10 cellular contexts compared by ENCODE assay signal in the genomic region with DNA sequence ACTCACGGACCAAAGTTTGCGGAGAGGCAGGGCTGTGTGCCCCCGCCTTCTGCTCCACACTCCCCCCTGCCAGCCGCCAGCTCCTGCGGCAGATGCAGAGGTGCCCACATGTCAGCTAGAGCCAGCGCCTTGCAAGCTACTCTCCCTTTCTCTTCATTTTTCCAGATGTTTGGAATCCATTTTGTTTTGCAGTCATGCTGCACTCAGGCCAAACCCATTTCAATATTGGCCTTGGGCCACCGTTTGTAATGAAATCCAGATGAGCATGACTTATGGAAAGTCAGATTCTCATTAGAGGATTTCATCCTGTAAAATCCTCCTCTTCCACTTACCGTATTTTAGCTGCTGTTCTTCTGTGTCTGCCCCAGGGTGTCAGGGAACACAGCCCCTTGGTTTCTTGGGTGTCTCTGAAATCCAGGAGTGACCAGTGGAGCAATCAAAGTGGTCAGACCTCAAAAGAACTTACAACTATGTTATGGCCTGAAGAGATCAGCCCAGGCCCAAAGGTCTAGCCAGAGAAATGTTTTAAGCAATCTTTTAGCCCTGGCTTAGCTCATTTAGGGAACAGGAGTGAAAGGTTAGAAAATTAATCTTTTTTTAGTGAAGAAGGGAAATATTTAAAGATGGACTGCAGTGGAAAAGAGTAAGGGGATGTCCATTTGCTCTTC.
DNase-seq lines count a peak whose midpoint lies in the region; ATAC-seq lines count a peak whose summit lies in the region.
"Had no signal": no experiment of that assay in that cellular context is flagged by ENCODE, and none has a peak within 500 bp of the region (broad histone marks: within the 10 kb centered on the region; RNA-seq: fewer than 3 reads in every experiment).

No MANE protein-coding gene starts in this region.

- peak overlapping the region; percentile 90 for H3K27ac ChIP-seq in skeletal muscle tissue (ENCODE audit: low read depth, low read length)

- H3K36me3 Mint-ChIP-seq in activated T-helper 1 cell treated with anti-CD3 and anti-CD28 coated beads, Interleukin-12 subunit alpha, Interleukin-12 subunit beta, Interleukin-2, Interleukin-4 antibody, amounts not matched to agents 30 ng/mL and 10 ng/mL and 1 ng/mL, durations not matched to agents 14 hours and 24 hours and 36 hours (ENCODE audit: low read depth): peaks cover 60% of the 10 kb centered on the region
- peaks cover 82% of the 10 kb centered on the region for H3K36me3 Mint-ChIP-seq in activated CD4-positive, alpha-beta T cell treated with anti-CD3 and anti-CD28 coated beads, Interleukin-2, amount 10 ng/mL, durations not matched to agents 7 days and 5 days (ENCODE audit: low read depth)

- peak overlapping the region; percentile 25 to 68 (median 48) for H3K9ac ChIP-seq in skeletal muscle tissue (ENCODE audit: low read depth in 1 of 3, low read length in 3 of 3)

- peak; percentile 91 for DNase-seq in EH (ENCODE audit: low read depth)
- DNase-seq in activated T-helper 1 cell treated with anti-CD3 and anti-CD28 coated beads, Interleukin-12 subunit alpha, Interleukin-12 subunit beta, Interleukin-2, Interleukin-4 antibody, amounts not matched to agents 30 ng/mL and 10 ng/mL and 1 ng/mL, durations not matched to agents 14 hours and 24 hours and 36 hours (ENCODE audit: low spot score): no peak
- peak; percentile 56 for DNase-seq in Right ventricle myocardium superior
- DNase-seq in DMS 273 treated with DMSO at 0.1 percent for 48 hours (lab: John Stamatoyannopoulos, UW): no peak
- no peak for DNase-seq in DMS114 treated with DMSO at 0.1 percent for 48 hours (lab: John Stamatoyannopoulos, UW; ENCODE audit: unreplicated experiment)
- DNase-seq in activated CD4-positive, alpha-beta T cell treated with anti-CD3 and anti-CD28 coated beads, Interleukin-2, amount 10 ng/mL, durations not matched to agents 7 days and 5 days: no peak
- DNase-seq: NCI-H1930 had no signal

- peaks cover 26 to 48% (median 45%) of the 10 kb centered on the region in 3 donors for H3K36me3 ChIP-seq in skeletal muscle tissue (ENCODE audit: control insufficient read depth in 3 of 3, insufficient read depth in 3 of 3, low read length in 3 of 3)

- H3K27me3 ChIP-seq in skeletal muscle tissue (ENCODE audit: control insufficient read depth in 3 of 3, insufficient read depth in 3 of 3, low read length in 3 of 3): no peaks in the 10 kb centered on the region

- ATAC-seq in Right ventricle myocardium superior (ENCODE audit: poor library complexity): peak; percentile 5
- ATAC-seq in HG02885 (IDR thresholded peaks at IDR 0.05; ENCODE audit: poor library complexity, unreplicated experiment): no peak

- H3K27ac Mint-ChIP-seq in activated T-helper 1 cell treated with anti-CD3 and anti-CD28 coated beads, Interleukin-12 subunit alpha, Interleukin-12 subunit beta, Interleukin-2, Interleukin-4 antibody, amounts not matched to agents 30 ng/mL and 10 ng/mL and 1 ng/mL, durations not matched to agents 14 hours and 24 hours and 36 hours: peak overlapping the region; percentile 73
- no peak overlapping the region for H3K27ac Mint-ChIP-seq in activated CD4-positive, alpha-beta T cell treated with anti-CD3 and anti-CD28 coated beads, Interleukin-2, amount 10 ng/mL, durations not matched to agents 7 days and 5 days
- H3K27ac Mint-ChIP-seq: T-helper 1 cell treated with Interleukin-12 subunit alpha and Interleukin-12 subunit beta and Interleukin-4 antibody, amounts not matched to agents 30 μg/mL and 1 μg/mL, for 36 hours had no signal

- H3K27me3 Mint-ChIP-seq in activated T-helper 1 cell treated with anti-CD3 and anti-CD28 coated beads, Interleukin-12 subunit alpha, Interleukin-12 subunit beta, Interleukin-2, Interleukin-4 antibody, amounts not matched to agents 30 ng/mL and 10 ng/mL and 1 ng/mL, durations not matched to agents 14 hours and 24 hours and 36 hours (ENCODE audit: insufficient read depth): no peaks in the 10 kb centered on the region
- no peaks in the 10 kb centered on the region for H3K27me3 Mint-ChIP-seq in activated CD4-positive, alpha-beta T cell treated with anti-CD3 and anti-CD28 coated beads, Interleukin-2, amount 10 ng/mL, durations not matched to agents 7 days and 5 days

- peak overlapping the region in 1 of 3 donors; percentile 41 for H3K4me3 ChIP-seq in skeletal muscle tissue (ENCODE audit: low read length in 3 of 3)

- H3K9me3 Mint-ChIP-seq in activated T-helper 1 cell treated with anti-CD3 and anti-CD28 coated beads, Interleukin-12 subunit alpha, Interleukin-12 subunit beta, Interleukin-2, Interleukin-4 antibody, amounts not matched to agents 30 ng/mL and 10 ng/mL and 1 ng/mL, durations not matched to agents 14 hours and 24 hours and 36 hours: no peaks in the 10 kb centered on the region
- H3K9me3 Mint-ChIP-seq in activated CD4-positive, alpha-beta T cell treated with anti-CD3 and anti-CD28 coated beads, Interleukin-2, amount 10 ng/mL, durations not matched to agents 7 days and 5 days: no peaks in the 10 kb centered on the region
- H3K9me3 Mint-ChIP-seq: T-helper 1 cell treated with Interleukin-12 subunit alpha and Interleukin-12 subunit beta and Interleukin-4 antibody, amounts not matched to agents 30 μg/mL and 1 μg/mL, for 36 hours had no signal

- H3K4me1 Mint-ChIP-seq in activated T-helper 1 cell treated with anti-CD3 and anti-CD28 coated beads, Interleukin-12 subunit alpha, Interleukin-12 subunit beta, Interleukin-2, Interleukin-4 antibody, amounts not matched to agents 30 ng/mL and 10 ng/mL and 1 ng/mL, durations not matched to agents 14 hours and 24 hours and 36 hours (ENCODE audit: low read depth): peaks cover 14% of the 10 kb centered on the region
- H3K4me1 Mint-ChIP-seq in activated CD4-positive, alpha-beta T cell treated with anti-CD3 and anti-CD28 coated beads, Interleukin-2, amount 10 ng/mL, durations not matched to agents 7 days and 5 days: peaks cover 15% of the 10 kb centered on the region

- CTCF ChIA-PET in activated CD4-positive, alpha-beta T cell treated with anti-CD3 and anti-CD28 coated beads, Interleukin-2, amount 10 ng/mL, durations not matched to agents 7 days and 5 days (lab: Charles Lee): interaction anchor here (1.2 to 1.9 kb wide), 3 partner anchors 11 to 27 kb away, joined by 3 to 4 read pairs (median 4); no protein-coding TSS in a partner anchor

- intact Hi-C loops in activated T-helper 1 cell treated with anti-CD3 and anti-CD28 coated beads, Interleukin-12 subunit alpha, Interleukin-12 subunit beta, Interleukin-2, Interleukin-4 antibody, amounts not matched to agents 30 ng/mL and 10 ng/mL and 1 ng/mL, durations not matched to agents 14 hours and 24 hours and 36 hours (cut with micrococcal nuclease): no loop called here
- intact Hi-C loops in Right ventricle myocardium superior (cut with DNase I): no loop called here

- POLR2A ChIA-PET in activated CD4-positive, alpha-beta T cell treated with anti-CD3 and anti-CD28 coated beads, Interleukin-2, amount 10 ng/mL, durations not matched to agents 7 days and 5 days (lab: Charles Lee): no interaction called here

- no peaks in the 10 kb centered on the region for H3K9me3 ChIP-seq in skeletal muscle tissue (ENCODE audit: control insufficient read depth in 3 of 3, low read length in 3 of 3)

- H3K4me1 ChIP-seq in skeletal muscle tissue (ENCODE audit: control insufficient read depth in 3 of 3, insufficient read depth in 3 of 3, low read length in 3 of 3): peaks cover 91 to 99% (median 95%) of the 10 kb centered on the region in 3 donors

- no peak overlapping the region for H3K4me3 Mint-ChIP-seq in activated T-helper 1 cell treated with anti-CD3 and anti-CD28 coated beads, Interleukin-12 subunit alpha, Interleukin-12 subunit beta, Interleukin-2, Interleukin-4 antibody, amounts not matched to agents 30 ng/mL and 10 ng/mL and 1 ng/mL, durations not matched to agents 14 hours and 24 hours and 36 hours
- H3K4me3 Mint-ChIP-seq in activated CD4-positive, alpha-beta T cell treated with anti-CD3 and anti-CD28 coated beads, Interleukin-2, amount 10 ng/mL, durations not matched to agents 7 days and 5 days: no peak overlapping the region
- H3K4me3 Mint-ChIP-seq: T-helper 1 cell treated with Interleukin-12 subunit alpha and Interleukin-12 subunit beta and Interleukin-4 antibody, amounts not matched to agents 30 μg/mL and 1 μg/mL, for 36 hours had no signal

Comparison
In these comparisons a context has a peak if more than half of its experiments do, and no peak if none do; other contexts are left out.
1. DNase-seq: peak in EH (single experiment) and Right ventricle myocardium superior (single experiment); none in activated T-helper 1 cell treated with anti-CD3 and anti-CD28 coated beads, Interleukin-12 subunit alpha, Interleukin-12 subunit beta, Interleukin-2, Interleukin-4 antibody, amounts not matched to agents 30 ng/mL and 10 ng/mL and 1 ng/mL, durations not matched to agents 14 hours and 24 hours and 36 hours (single experiment), DMS 273 treated with DMSO at 0.1 percent for 48 hours (single experiment), DMS114 treated with DMSO at 0.1 percent for 48 hours (single experiment) and activated CD4-positive, alpha-beta T cell treated with anti-CD3 and anti-CD28 coated beads, Interleukin-2, amount 10 ng/mL, durations not matched to agents 7 days and 5 days (single experiment).